8 cellular contexts compared by ENCODE assay signal in genomic region chr5:4038994-4039393, GRCh38.
"Had no signal": no experiment of that assay in that cellular context is flagged by ENCODE, and none has a peak within 500 bp of the region (broad histone marks: within the 10 kb centered on the region; RNA-seq: fewer than 3 reads in every experiment).

No MANE protein-coding gene starts in this region.

- FAIRE-seq: G401.6, GM12878, GM12891, GM12892, GM18507, GM19239 had no signal

- DNase-seq: GDM1, GF-D8 had no signal

- H3K4me3 ChIP-seq: GM12878 had no signal
